Comparison of ENCODE assay signal across 24 cellular contexts in the genomic region with DNA sequence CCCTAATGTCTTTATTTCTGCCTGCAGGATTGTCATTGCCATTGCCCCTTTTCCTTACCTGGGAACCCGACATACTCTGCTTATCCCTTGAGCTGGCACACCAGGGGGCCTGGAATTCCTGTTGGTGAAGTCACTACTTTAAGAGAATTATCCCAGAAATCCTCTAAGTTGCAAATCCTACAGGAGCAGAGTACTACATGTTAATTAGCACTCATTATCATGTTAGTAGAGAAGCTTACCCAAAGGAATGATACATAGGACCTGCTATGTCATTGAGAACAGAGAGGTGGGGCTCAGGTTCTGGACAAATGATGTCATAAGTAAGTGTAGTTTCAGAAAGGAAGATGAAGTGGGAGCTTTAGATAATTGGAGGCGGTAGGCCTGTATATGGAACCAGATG. TPM values are rescaled to one million over a fixed set of nuclear protein-coding genes. Genes with fewer than 3 reads are reported as not detected.
DNase-seq lines count a peak whose midpoint lies in the region; ATAC-seq and TF ChIP-seq lines count a peak whose summit lies in the region.
"Had no signal": no experiment of that assay in that cellular context is flagged by ENCODE, and none has a peak within 500 bp of the region (broad histone marks: within the 10 kb centered on the region; RNA-seq: fewer than 3 reads in every experiment).

No MANE protein-coding gene starts in this region.

- H3K4me3 ChIP-seq in choroid plexus epithelial cell (ENCODE audit: low read depth, low read length): no peak overlapping the region
- H3K4me3 ChIP-seq: colonic mucosa, heart left ventricle, lung, SK-N-MC had no signal

- DNase-seq in EH (ENCODE audit: low read depth) (peak; percentile 52), M059J (ENCODE audit: low read depth) (peak; percentile 40), choroid plexus epithelial cell (ENCODE audit: low read depth) (peak; percentile 17), islet precursor cell (peak; percentile 57), NCI-H187 (lab: John Stamatoyannopoulos, UW) (no peak), HUDEP-2 (lab: John Stamatoyannopoulos, UW; ENCODE audit: unreplicated experiment in 76 of 76) (no peak)
- DNase-seq in stimulated activated CD4-positive, alpha-beta T cell treated with anti-CD3 and anti-CD28 coated beads, Interleukin-15, amount 100 ng/mL, for 24 hours: no peak
- DNase-seq: activated B cell treated with CpG ODN at 0.5 μM for 24 hours; activated CD8-positive, alpha-beta memory T cell treated with anti-CD3 and anti-CD28 coated beads for 24 hours; activated T-cell treated with anti-CD3 and anti-CD28 coated beads, Interleukin-2, amount 50 U/mL, for 72 hours; Calu3; colonic mucosa; heart left ventricle; Karpas-422; naive B cell; NCI-H1092 treated with DMSO at 0.1 percent for 48 hours; NCI-H446 treated with DMSO at 0.1 percent for 48 hours; NK-92 treated with Interleukin-12 subunit alpha and Interleukin-12 subunit beta, amount 100 ng/mL, for 24 hours; stimulated activated CD8-positive, alpha-beta memory T cell treated with anti-CD3 and anti-CD28 coated beads, Interleukin-4, amount 100 ng/mL, for 48 hours; T-helper 2 cell had no signal

- TF ChIP-seq CTCF in choroid plexus epithelial cell (conservative IDR thresholded peaks at IDR 0.05; ENCODE audit: low read depth, low read length): no peak

- ATAC-seq in HG02759 (IDR thresholded peaks at IDR 0.05; ENCODE audit: unreplicated experiment): no peak
- ATAC-seq: activated naive CD4-positive, alpha-beta T cell treated with anti-CD3 and anti-CD28 coated beads, Interleukin-2, amount 50 U/mL, for 72 hours; activated T-cell treated with anti-CD3 and anti-CD28 coated beads, Interleukin-2, amount 50 U/mL, for 72 hours; heart left ventricle had no signal

RNA-seq across cellular contexts. Expression of a gene that starts 27.4 kb away (rescaled TPM):
- total RNA-seq in M059J (2014; rRNA removed; shearing (Covaris generic)): 67.9 and 75.2 TPM in 2 replicates
- total RNA-seq: Calu3 had no signal

RNA-seq across cellular contexts. Expression of a gene that starts 48.9 kb away (rescaled TPM):
- total RNA-seq in M059J (2014; rRNA removed; shearing (Covaris generic)): not detected in 2 replicates
- total RNA-seq: activated B cell treated with CpG ODN at 0.5 μM for 24 hours; activated naive CD4-positive, alpha-beta T cell treated with anti-CD3 and anti-CD28 coated beads, Interleukin-2, amount 50 U/mL, for 72 hours; Calu3 had no signal

RNA-seq across cellular contexts. Expression of a gene that starts 53.6 kb away (rescaled TPM):
- 34.8 and 36.1 TPM in 2 replicates for total RNA-seq in M059J (2014; rRNA removed; shearing (Covaris generic))

Comparison
In these comparisons a context has a peak if more than half of its experiments do, and no peak if none do; other contexts are left out.
1. DNase-seq: peak in EH (single experiment), M059J (single experiment), choroid plexus epithelial cell (single experiment) and islet precursor cell (single experiment); none in stimulated activated CD4-positive, alpha-beta T cell treated with anti-CD3 and anti-CD28 coated beads, Interleukin-15, amount 100 ng/mL, for 24 hours (single experiment), NCI-H187 (0 of 2) and HUDEP-2 (0 of 76).